8 cellular contexts compared by ENCODE assay signal in the genomic region with DNA sequence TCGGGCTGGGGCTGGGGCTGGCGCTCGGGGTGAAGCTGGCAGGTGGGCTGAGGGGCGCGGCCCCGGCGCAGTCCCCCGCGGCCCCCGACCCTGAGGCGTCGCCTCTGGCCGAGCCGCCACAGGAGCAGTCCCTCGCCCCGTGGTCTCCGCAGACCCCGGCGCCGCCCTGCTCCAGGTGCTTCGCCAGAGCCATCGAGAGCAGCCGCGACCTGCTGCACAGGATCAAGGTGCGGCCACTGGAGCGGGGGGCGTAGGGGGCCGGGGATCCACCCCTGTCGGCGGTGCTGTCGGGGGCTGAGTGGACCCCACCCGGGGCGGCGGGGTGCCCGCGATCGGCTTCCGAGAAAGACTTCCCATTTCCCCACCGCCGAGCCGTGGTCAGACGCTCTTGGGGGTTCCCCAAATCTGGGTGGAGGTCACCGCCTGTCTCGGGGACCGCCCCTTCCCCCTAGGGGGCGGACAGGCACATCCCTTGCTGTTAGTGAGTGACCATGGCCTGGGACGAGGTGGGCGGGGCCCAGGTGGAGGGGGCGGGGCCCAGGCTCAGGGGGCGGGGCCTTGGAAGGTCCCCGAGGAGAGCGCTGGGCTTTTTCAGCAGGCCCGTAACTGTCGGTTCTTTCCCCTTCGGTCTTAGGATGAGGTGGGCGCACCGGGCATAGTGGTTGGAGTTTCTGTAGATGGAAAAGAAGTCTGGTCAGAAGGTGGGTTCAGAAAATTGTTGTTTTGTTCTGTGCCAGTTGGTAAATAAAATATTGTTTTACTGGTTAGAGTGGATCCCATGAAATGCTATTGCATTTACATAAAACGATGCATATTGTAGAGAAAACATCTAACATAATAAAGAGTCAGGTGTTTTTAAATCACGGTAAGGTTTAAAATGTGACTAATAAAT. TPM values are rescaled to one million over a fixed set of nuclear protein-coding genes. Genes with fewer than 3 reads are reported as not detected.
DNase-seq lines count a peak whose midpoint lies in the region; ATAC-seq and TF ChIP-seq lines count a peak whose summit lies in the region.

No MANE protein-coding gene starts in this region.

- H2AFZ ChIP-seq in ACC112 (ENCODE audit: low read length, unreplicated experiment), result peak overlapping the region; percentile 58

- H3K4me3 ChIP-seq in ACC112 (ENCODE audit: low read depth, low read length) (peak overlapping the region; percentile 97), coronary artery (peak overlapping the region; percentile 92)

- peaks cover 19% of the 10 kb centered on the region for H3K36me3 ChIP-seq in ACC112 (ENCODE audit: insufficient read depth, low read length)

- POLR2A ChIA-PET in activated CD4-positive, alpha-beta T cell treated with anti-CD3 and anti-CD28 coated beads, Interleukin-2, amount 10 ng/mL, durations not matched to agents 7 days and 5 days (lab: Charles Lee), result no interaction called here

- H3K27ac ChIP-seq in ACC112 (ENCODE audit: low read depth, low read length) (peak overlapping the region; percentile 74; the same call in 1 of the 2 replicates), coronary artery (peak overlapping the region; percentile 94)

- peaks cover 15% of the 10 kb centered on the region for H3K4me1 Mint-ChIP-seq in activated CD4-positive, alpha-beta T cell treated with anti-CD3 and anti-CD28 coated beads, Interleukin-2, amount 10 ng/mL, durations not matched to agents 7 days and 5 days

- H3K27ac Mint-ChIP-seq in activated CD4-positive, alpha-beta T cell treated with anti-CD3 and anti-CD28 coated beads, Interleukin-2, amount 10 ng/mL, durations not matched to agents 7 days and 5 days, result peak overlapping the region; percentile 86

- peaks cover 20% of the 10 kb centered on the region for H3K36me3 Mint-ChIP-seq in activated CD4-positive, alpha-beta T cell treated with anti-CD3 and anti-CD28 coated beads, Interleukin-2, amount 10 ng/mL, durations not matched to agents 7 days and 5 days (ENCODE audit: low read depth)

- peaks cover 2% of the 10 kb centered on the region for H3K27me3 Mint-ChIP-seq in activated CD4-positive, alpha-beta T cell treated with anti-CD3 and anti-CD28 coated beads, Interleukin-2, amount 10 ng/mL, durations not matched to agents 7 days and 5 days

- TF ChIP-seq CTCF in coronary artery (IDR thresholded peaks at IDR 0.05), result no peak

- peaks cover 14% of the 10 kb centered on the region for H3K4me1 ChIP-seq in ACC112 (ENCODE audit: control insufficient read depth, insufficient read depth, low read length, unreplicated experiment)

- CTCF ChIA-PET in activated CD4-positive, alpha-beta T cell treated with anti-CD3 and anti-CD28 coated beads, Interleukin-2, amount 10 ng/mL, durations not matched to agents 7 days and 5 days (lab: Charles Lee), result no interaction called here

- H3K9me3 Mint-ChIP-seq in activated CD4-positive, alpha-beta T cell treated with anti-CD3 and anti-CD28 coated beads, Interleukin-2, amount 10 ng/mL, durations not matched to agents 7 days and 5 days, result peaks cover 23% of the 10 kb centered on the region

- ATAC-seq in GM18520 (IDR thresholded peaks at IDR 0.05; ENCODE audit: unreplicated experiment), result peak; percentile 78
- peak; percentile 78 for ATAC-seq in HG03095 (IDR thresholded peaks at IDR 0.05; ENCODE audit: unreplicated experiment)
- ATAC-seq in left lobe of liver, result peak; percentile 96

- DNase-seq in NCI-H446 (lab: John Stamatoyannopoulos, UW) (peak; percentile 27 to 56), coronary artery (ENCODE audit: low spot score) (peak; percentile 95), left lobe of liver (ENCODE audit: low spot score) (peak; percentile 92)
- DNase-seq in activated CD4-positive, alpha-beta T cell treated with anti-CD3 and anti-CD28 coated beads, Interleukin-2, amount 10 ng/mL, durations not matched to agents 7 days and 5 days, result peak; percentile 82
- DNase-seq in stimulated activated CD4-positive, alpha-beta T cell treated with anti-CD3 and anti-CD28 coated beads, Interleukin-2, amount 100 ng/mL, for 24 hours, result peak; percentile 68 to 80

- H3K4me3 Mint-ChIP-seq in activated CD4-positive, alpha-beta T cell treated with anti-CD3 and anti-CD28 coated beads, Interleukin-2, amount 10 ng/mL, durations not matched to agents 7 days and 5 days, result peak overlapping the region; percentile 91

- H3K27me3 ChIP-seq in ACC112 (ENCODE audit: insufficient read depth, low read length), result no peaks in the 10 kb centered on the region

- H3K79me2 ChIP-seq in ACC112 (ENCODE audit: control insufficient read depth, insufficient read depth, low read length, unreplicated experiment), result peaks cover 30% of the 10 kb centered on the region

RNA-seq across cellular contexts. Expression of a gene that starts 0.6 kb away (rescaled TPM):
- 1 to 10 TPM; 6.9 to 7.9 TPM for total RNA-seq in activated CD4-positive, alpha-beta T cell treated with anti-CD3 and anti-CD28 coated beads, Interleukin-2, amount 10 ng/mL, durations not matched to agents 7 days and 5 days
- 18.8 TPM for total RNA-seq in left lobe of liver

RNA-seq across cellular contexts. Expression of a gene that starts 35.0 kb away (rescaled TPM):
- 100 to 1,000 TPM; 219 to 226 TPM for total RNA-seq in activated CD4-positive, alpha-beta T cell treated with anti-CD3 and anti-CD28 coated beads, Interleukin-2, amount 10 ng/mL, durations not matched to agents 7 days and 5 days
- total RNA-seq in left lobe of liver, result 54.6 TPM

Comparison
In these comparisons a context has a peak if more than half of its experiments do, and no peak if none do; other contexts are left out.
1. Peak in every context shown above with its lines: DNase-seq, ATAC-seq, H3K4me3 ChIP-seq and H3K27ac ChIP-seq.
2. DNase-seq: peak in every context shown above with its lines; median percentile 95 in coronary artery; 92 in left lobe of liver; 82 in activated CD4-positive, alpha-beta T cell treated with anti-CD3 and anti-CD28 coated beads, Interleukin-2, amount 10 ng/mL, durations not matched to agents 7 days and 5 days; 74 in stimulated activated CD4-positive, alpha-beta T cell treated with anti-CD3 and anti-CD28 coated beads, Interleukin-2, amount 100 ng/mL, for 24 hours; 42 in NCI-H446.